Comparison of ENCODE assay signal across 29 cellular contexts in genomic region chr3:151724846-151725562, GRCh38. TPM values are rescaled to one million over a fixed set of nuclear protein-coding genes. Genes with fewer than 3 reads are reported as not detected.
DNase-seq lines count a peak whose midpoint lies in the region; ATAC-seq and TF ChIP-seq lines count a peak whose summit lies in the region.
"Had no signal": no experiment of that assay in that cellular context is flagged by ENCODE, and none has a peak within 500 bp of the region (broad histone marks: within the 10 kb centered on the region; RNA-seq: fewer than 3 reads in every experiment).

No MANE protein-coding gene starts in this region.

- no peaks in the 10 kb centered on the region for H3K9me3 ChIP-seq in colonic mucosa
- H3K9me3 ChIP-seq: BE2C, esophagus muscularis mucosa had no signal

- DNase-seq in DMS53 (lab: John Stamatoyannopoulos, UW): peak; percentile 3
- DNase-seq in DMS53 treated with DMSO at 0.1 percent for 48 hours (lab: John Stamatoyannopoulos, UW; ENCODE audit: unreplicated experiment): no peak
- peak; percentile 86 for DNase-seq in RPMI7951 (ENCODE audit: low read depth)
- peak; percentile 22 for DNase-seq in fibroblast of the aortic adventitia (ENCODE audit: low read depth)
- DNase-seq in activated effector memory CD4-positive, alpha-beta T cell treated with Interleukin-2 at 50 U/mL for 16 hours: no peak
- no peak for DNase-seq in colonic mucosa
- DNase-seq in progenitor cell of endocrine pancreas (ENCODE audit: low spot score, unreplicated experiment): no peak
- DNase-seq: activated CD4-positive, alpha-beta T cell treated with anti-CD3 and anti-CD28 coated beads for 4 hours; activated CD8-positive, alpha-beta memory T cell treated with anti-CD3 and anti-CD28 coated beads for 24 hours; activated gamma-delta T cell treated with Interleukin-2 at 50 U/mL for 16 hours; activated naive CD8-positive, alpha-beta T cell treated with anti-CD3 and anti-CD28 coated beads, Interleukin-2, amount 50 U/mL, for 24 hours; activated T-cell treated with anti-CD3 and anti-CD28 coated beads, Interleukin-2, amount 50 U/mL, for 1 hour; BE2C; effector memory CD8-positive, alpha-beta T cell; HFFc6; Karpas-422; kidney; NCI-H1694 treated with DMSO at 0.1 percent for 48 hours; NCI-H774; posterior cingulate gyrus; SK-N-SH; T-helper 2 cell had no signal

- no peaks in the 10 kb centered on the region for H3K4me1 Mint-ChIP-seq in progenitor cell of endocrine pancreas (ENCODE audit: low read depth)
- H3K4me1 Mint-ChIP-seq: activated naive CD8-positive, alpha-beta T cell treated with anti-CD3 and anti-CD28 coated beads, Interleukin-2, amount 50 U/mL, for 24 hours; neural crest cell had no signal

- H3K36me3 Mint-ChIP-seq in progenitor cell of endocrine pancreas (ENCODE audit: insufficient read depth): peaks cover 2% of the 10 kb centered on the region
- H3K36me3 Mint-ChIP-seq: brain had no signal

- H3K4me1 ChIP-seq in colonic mucosa: no peaks in the 10 kb centered on the region
- H3K4me1 ChIP-seq: BE2C, esophagus muscularis mucosa, tibial nerve had no signal

- H3K9me3 Mint-ChIP-seq in progenitor cell of endocrine pancreas (ENCODE audit: low read depth): peaks cover 7% of the 10 kb centered on the region
- H3K9me3 Mint-ChIP-seq: HFFc6 had no signal

- no peak overlapping the region for H3K27ac Mint-ChIP-seq in progenitor cell of endocrine pancreas
- H3K27ac Mint-ChIP-seq: activated naive CD8-positive, alpha-beta T cell treated with anti-CD3 and anti-CD28 coated beads, Interleukin-2, amount 50 U/mL, for 24 hours; brain; effector memory CD8-positive, alpha-beta T cell; HFFc6 had no signal

- no peak overlapping the region for H3K4me3 Mint-ChIP-seq in progenitor cell of endocrine pancreas (ENCODE audit: low read depth)
- H3K4me3 Mint-ChIP-seq: activated naive CD8-positive, alpha-beta T cell treated with anti-CD3 and anti-CD28 coated beads, Interleukin-2, amount 50 U/mL, for 24 hours; brain; effector memory CD8-positive, alpha-beta T cell; HFFc6; neural crest cell had no signal

- no peak for TF ChIP-seq CTCF in fibroblast of the aortic adventitia (IDR thresholded peaks at IDR 0.05; ENCODE audit: insufficient read depth, low read length)
- TF ChIP-seq CTCF in colonic mucosa (IDR thresholded peaks at IDR 0.05): no peak
- no peak for TF ChIP-seq CTCF in progenitor cell of endocrine pancreas (IDR thresholded peaks at IDR 0.05; ENCODE audit: unreplicated experiment)

- H3K4me3 ChIP-seq in fibroblast of the aortic adventitia (ENCODE audit: low read depth, low read length): no peak overlapping the region
- no peak overlapping the region for H3K4me3 ChIP-seq in colonic mucosa
- H3K4me3 ChIP-seq: esophagus muscularis mucosa, lung, tibial nerve had no signal

- H3K36me3 ChIP-seq in colonic mucosa: no peaks in the 10 kb centered on the region
- H3K36me3 ChIP-seq: BE2C, esophagus muscularis mucosa, tibial nerve had no signal

- intact Hi-C loops in colonic mucosa (cut with DNase I): no loop called here

- no peak for ATAC-seq in HG02678 (IDR thresholded peaks at IDR 0.05; ENCODE audit: unreplicated experiment)
- ATAC-seq: activated naive CD8-positive, alpha-beta T cell treated with anti-CD3 and anti-CD28 coated beads, Interleukin-2, amount 50 U/mL, for 24 hours; effector memory CD8-positive, alpha-beta T cell had no signal

- no peaks in the 10 kb centered on the region for H3K27me3 Mint-ChIP-seq in progenitor cell of endocrine pancreas
- H3K27me3 Mint-ChIP-seq: activated naive CD8-positive, alpha-beta T cell treated with anti-CD3 and anti-CD28 coated beads, Interleukin-2, amount 50 U/mL, for 24 hours had no signal

- no peak overlapping the region for H3K9ac ChIP-seq in colonic mucosa (ENCODE audit: low read depth in 2 of 2, low read length in 2 of 2)
- H3K9ac ChIP-seq: SK-N-SH had no signal

- H3K27me3 ChIP-seq in colonic mucosa: no peaks in the 10 kb centered on the region
- H3K27me3 ChIP-seq: BE2C, esophagus muscularis mucosa, tibial nerve had no signal

- no peak overlapping the region for H3K27ac ChIP-seq in colonic mucosa
- H3K27ac ChIP-seq: esophagus muscularis mucosa, tibial nerve had no signal

RNA-seq across cellular contexts. Expression of gene AADACL2, which starts 8.7 kb away (rescaled TPM):
- total RNA-seq in RPMI7951 (2014; rRNA removed; shearing (Covaris generic)): not detected in 2 replicates
- 0.90 TPM in 1 of 2 replicates, not detected in the other for total RNA-seq in fibroblast of the aortic adventitia (ENCODE audit: low replicate concordance)
- total RNA-seq in colonic mucosa: not detected
- total RNA-seq in progenitor cell of endocrine pancreas: not detected in 2 replicates
- total RNA-seq: HFFc6, HT-29, kidney, lung, neural crest cell had no signal

Comparison
In these comparisons a context has a peak if more than half of its experiments do, and no peak if none do; other contexts are left out.
1. DNase-seq: peak in DMS53 (single experiment), RPMI7951 (single experiment) and fibroblast of the aortic adventitia (single experiment); none in DMS53 treated with DMSO at 0.1 percent for 48 hours (single experiment), activated effector memory CD4-positive, alpha-beta T cell treated with Interleukin-2 at 50 U/mL for 16 hours (single experiment), colonic mucosa (single experiment) and progenitor cell of endocrine pancreas (single experiment).